In genomic region chr1:109426278-109427170, GRCh38 we compare ENCODE assay signal across 8 cellular contexts. TPM values are rescaled to one million over a fixed set of nuclear protein-coding genes. Genes with fewer than 3 reads are reported as not detected.
DNase-seq lines count a peak whose midpoint lies in the region; ATAC-seq lines count a peak whose summit lies in the region.

PSMA5 (minus strand) TSS chr1:109426448; CDS start chr1:109426330, 118 bp downstream.

- H3K4me1 Mint-ChIP-seq in activated CD4-positive, alpha-beta T cell treated with anti-CD3 and anti-CD28 coated beads, Interleukin-2, amount 10 ng/mL, durations not matched to agents 7 days and 5 days, result peaks cover 39% of the 10 kb centered on the region

- no peaks in the 10 kb centered on the region for H3K9me3 ChIP-seq in BLaER1

- peak within 1 kb of the TSS; percentile 83 for H3K27ac ChIP-seq in BLaER1

- H3K4me2 ChIP-seq in BLaER1, result peak within 1 kb of the TSS; percentile 93

- ATAC-seq in GM19328 (IDR thresholded peaks at IDR 0.05; ENCODE audit: unreplicated experiment) (peak; percentile 97), HG03520 (IDR thresholded peaks at IDR 0.05; ENCODE audit: unreplicated experiment) (peak; percentile 94), left colon (peak; percentile 93)

- H3K36me3 ChIP-seq in BLaER1, result peaks cover 13% of the 10 kb centered on the region

- CTCF ChIA-PET in activated CD4-positive, alpha-beta T cell treated with anti-CD3 and anti-CD28 coated beads, Interleukin-2, amount 10 ng/mL, durations not matched to agents 7 days and 5 days (lab: Charles Lee), result interaction anchor here (0.7 to 3.6 kb wide), 10 partner anchors 12 to 603 kb away, joined by 3 to 15 read pairs (median 4); partner anchors contain the start of genes AMIGO1 and CYB561D1

- intact Hi-C loops in left colon (cut with DNase I, micrococcal nuclease), result no loop called here

- H3K4me1 ChIP-seq in BLaER1, result peaks cover 33% of the 10 kb centered on the region

- peaks cover 39% of the 10 kb centered on the region for H4K20me1 ChIP-seq in BLaER1

- peak; percentile 98 for DNase-seq in NCI-H69 (lab: John Stamatoyannopoulos, UW)
- peak; percentile 98 for DNase-seq in activated CD4-positive, alpha-beta T cell treated with anti-CD3 and anti-CD28 coated beads, Interleukin-2, amount 10 ng/mL, durations not matched to agents 7 days and 5 days
- peak; percentile 27 for DNase-seq in cortex of kidney (lab: John Stamatoyannopoulos, UW)
- DNase-seq in left colon, result peak; percentile 96 to 99
- DNase-seq in stimulated activated CD4-positive, alpha-beta T cell treated with anti-CD3 and anti-CD28 coated beads, Interleukin-1b, Interleukin-23, amount 100 ng/mL, for 48 hours, result peak; percentile 98

- no peaks in the 10 kb centered on the region for H3K9me3 Mint-ChIP-seq in activated CD4-positive, alpha-beta T cell treated with anti-CD3 and anti-CD28 coated beads, Interleukin-2, amount 10 ng/mL, durations not matched to agents 7 days and 5 days

- peak within 1 kb of the TSS; percentile 89 for H3K4me3 ChIP-seq in BLaER1

- peaks cover 21% of the 10 kb centered on the region for H3K36me3 Mint-ChIP-seq in activated CD4-positive, alpha-beta T cell treated with anti-CD3 and anti-CD28 coated beads, Interleukin-2, amount 10 ng/mL, durations not matched to agents 7 days and 5 days (ENCODE audit: low read depth)

- no peaks in the 10 kb centered on the region for H3K27me3 ChIP-seq in BLaER1

- no peaks in the 10 kb centered on the region for H3K27me3 Mint-ChIP-seq in activated CD4-positive, alpha-beta T cell treated with anti-CD3 and anti-CD28 coated beads, Interleukin-2, amount 10 ng/mL, durations not matched to agents 7 days and 5 days

- peak within 1 kb of the TSS; percentile 97 for H3K27ac Mint-ChIP-seq in activated CD4-positive, alpha-beta T cell treated with anti-CD3 and anti-CD28 coated beads, Interleukin-2, amount 10 ng/mL, durations not matched to agents 7 days and 5 days

- H3K4me3 Mint-ChIP-seq in activated CD4-positive, alpha-beta T cell treated with anti-CD3 and anti-CD28 coated beads, Interleukin-2, amount 10 ng/mL, durations not matched to agents 7 days and 5 days, result peak within 1 kb of the TSS; percentile 94

- POLR2A ChIA-PET in activated CD4-positive, alpha-beta T cell treated with anti-CD3 and anti-CD28 coated beads, Interleukin-2, amount 10 ng/mL, durations not matched to agents 7 days and 5 days (lab: Charles Lee), result interaction anchor here (0.8 kb wide), 1 partner anchor 161 kb away, joined by 7 read pairs; no protein-coding TSS in a partner anchor

- peak within 1 kb of the TSS; percentile 78 for H3K9ac ChIP-seq in BLaER1

RNA-seq across cellular contexts. Expression of gene PSMA5, which starts in this region (rescaled TPM):
- 100 to 1,000 TPM; 157 to 174 TPM for total RNA-seq in activated CD4-positive, alpha-beta T cell treated with anti-CD3 and anti-CD28 coated beads, Interleukin-2, amount 10 ng/mL, durations not matched to agents 7 days and 5 days
- total RNA-seq in left colon, result 10 to 100 TPM; 76.3 to 92.1 TPM

Comparison
In these comparisons a context has a peak if more than half of its experiments do, and no peak if none do; other contexts are left out.
1. Peak in every context shown above with its lines: DNase-seq, ATAC-seq, H3K4me3 ChIP-seq and H3K27ac ChIP-seq.
2. DNase-seq: peak in every context shown above with its lines; median percentile 98 in NCI-H69; 98 in activated CD4-positive, alpha-beta T cell treated with anti-CD3 and anti-CD28 coated beads, Interleukin-2, amount 10 ng/mL, durations not matched to agents 7 days and 5 days; 98 in stimulated activated CD4-positive, alpha-beta T cell treated with anti-CD3 and anti-CD28 coated beads, Interleukin-1b, Interleukin-23, amount 100 ng/mL, for 48 hours; 98 in left colon; 27 in cortex of kidney.